Comparison of ENCODE assay signal across 1 cellular context in genomic region chr19:40363128-40363527, GRCh38.
TF ChIP-seq lines count a peak whose summit lies in the region.

No MANE protein-coding gene starts in this region.

TF ChIP-seq in K562, 482 proteins besides CTCF, POLR2A, EP300 and RAD21 (continued from another document and continues in another):
- TF ChIP-seq MAFF (IDR thresholded peaks at IDR 0.05; ENCODE audit: low read length) (no peak), KDM4B (IDR thresholded peaks at IDR 0.05; ENCODE audit: borderline replicate concordance in 2 of 2, low read depth in 1 of 2) (no peak), PHF21A (IDR thresholded peaks at IDR 0.05; ENCODE audit: borderline replicate concordance, low read depth) (no peak), RCOR1 (IDR thresholded peaks at IDR 0.05; ENCODE audit: borderline replicate concordance in 1 of 2, low read depth in 2 of 2, low read length in 2 of 2) (peak in 1 of 2 experiments; percentile 90; a peak in 2 of 4 replicates), ZFP30 (CRISPR knock-in tag; IDR thresholded peaks at IDR 0.05; ENCODE audit: borderline replicate concordance) (no peak), NCOR1 (IDR thresholded peaks at IDR 0.05) (no peak; the same call in 1 of the 2 replicates), CREBBP (IDR thresholded peaks at IDR 0.05; ENCODE audit: low read depth, low read length) (no peak), ZNF609 (CRISPR knock-in tag; IDR thresholded peaks at IDR 0.05; ENCODE audit: borderline replicate concordance) (no peak), MECOM (CRISPR knock-in tag; IDR thresholded peaks at IDR 0.05) (no peak), NR2C1 (IDR thresholded peaks at IDR 0.05) (peak; percentile 40; the same call in 1 of the 2 replicates), NR2C1 (tag; IDR thresholded peaks at IDR 0.05) (peak; percentile 56; the same call in 1 of the 2 replicates), PKNOX1 (IDR thresholded peaks at IDR 0.05) (no peak), FOXK2 (conservative IDR thresholded peaks at IDR 0.05 in 1 of 2, IDR thresholded peaks at IDR 0.05 in 1 of 2; ENCODE audit: low read depth in 2 of 2) (0 out of 4 replicates have a peak, but pooled peaks have one; percentile 11 to 20), FOSL1 (tag; conservative IDR thresholded peaks at IDR 0.05) (no peak), SPI1 (IDR thresholded peaks at IDR 0.05; ENCODE audit: borderline replicate concordance, low read depth, low read length) (no peak), NUFIP1 (IDR thresholded peaks at IDR 0.05; ENCODE audit: partially characterized antibody) (no peak), ZNF778 (CRISPR knock-in tag; IDR thresholded peaks at IDR 0.05) (no peak), TARDBP (IDR thresholded peaks at IDR 0.05) (no peak), TEAD1 (CRISPR knock-in tag; IDR thresholded peaks at IDR 0.05) (no peak; a peak in 1 of 4 replicates), ZBTB12 (CRISPR knock-in tag; IDR thresholded peaks at IDR 0.05) (no peak), ATF3 (IDR thresholded peaks at IDR 0.05) (no peak), ATF3 (CRISPR knock-in tag; conservative IDR thresholded peaks at IDR 0.05) (no peak), NKRF (IDR thresholded peaks at IDR 0.05; ENCODE audit: borderline replicate concordance) (no peak), ZNF717 (CRISPR knock-in tag; IDR thresholded peaks at IDR 0.05) (no peak), YY1 (IDR thresholded peaks at IDR 0.05; ENCODE audit: borderline replicate concordance in 1 of 3, control insufficient read depth in 1 of 3, extremely low read depth in 1 of 3, insufficient read depth in 3 of 3, insufficient read length in 1 of 3, insufficient replicate concordance in 2 of 3, low read depth in 1 of 3, low read length in 2 of 3) (no peak), CREB5 (CRISPR knock-in tag; IDR thresholded peaks at IDR 0.05) (no peak), TRIM25 (IDR thresholded peaks at IDR 0.05; ENCODE audit: borderline replicate concordance) (no peak), GTF2A2 (tag; IDR thresholded peaks at IDR 0.05) (no peak), LEF1 (IDR thresholded peaks at IDR 0.05) (peak; percentile 83), NBN (IDR thresholded peaks at IDR 0.05; ENCODE audit: low read depth) (0 out of 2 replicates have a peak, but pooled peaks have one; percentile 44), RBM15 (IDR thresholded peaks at IDR 0.05; ENCODE audit: insufficient read depth, low read length) (no peak), MCM3 (IDR thresholded peaks at IDR 0.05) (no peak), ZNF76 (CRISPR knock-in tag; IDR thresholded peaks at IDR 0.05; ENCODE audit: borderline replicate concordance) (no peak), MTA1 (IDR thresholded peaks at IDR 0.05; ENCODE audit: borderline replicate concordance) (0 out of 2 replicates have a peak, but pooled peaks have one; percentile 55), MAZ (CRISPR knock-in tag; conservative IDR thresholded peaks at IDR 0.05 in 1 of 2, IDR thresholded peaks at IDR 0.05 in 1 of 2) (peak in 1 of 2 experiments; percentile 32; a peak in 2 of 4 replicates), CBFA2T3 (IDR thresholded peaks at IDR 0.05) (0 out of 2 replicates have a peak, but pooled peaks have one; percentile 20), RNF2 (IDR thresholded peaks at IDR 0.05) (peak; percentile 56; the same call in 1 of the 2 replicates), E2F6 (IDR thresholded peaks at IDR 0.05; ENCODE audit: borderline replicate concordance in 1 of 2, extremely low read depth in 1 of 2, insufficient read depth in 1 of 2, insufficient read length in 1 of 2, low read depth in 1 of 2, low read length in 1 of 2, poor library complexity in 1 of 2, severe bottlenecking in 1 of 2) (no peak), E2F4 (CRISPR knock-in tag; IDR thresholded peaks at IDR 0.05; ENCODE audit: low read depth) (no peak), MBD2 (IDR thresholded peaks at IDR 0.05; ENCODE audit: borderline replicate concordance, low read depth) (no peak), PHB (CRISPR knock-in tag; IDR thresholded peaks at IDR 0.05) (no peak), PBX2 (CRISPR knock-in tag; IDR thresholded peaks at IDR 0.05; ENCODE audit: low read depth) (no peak), PBX2 (tag; conservative IDR thresholded peaks at IDR 0.05; ENCODE audit: low read depth) (no peak)
